9 cellular contexts compared by ENCODE assay signal in the genomic region with DNA sequence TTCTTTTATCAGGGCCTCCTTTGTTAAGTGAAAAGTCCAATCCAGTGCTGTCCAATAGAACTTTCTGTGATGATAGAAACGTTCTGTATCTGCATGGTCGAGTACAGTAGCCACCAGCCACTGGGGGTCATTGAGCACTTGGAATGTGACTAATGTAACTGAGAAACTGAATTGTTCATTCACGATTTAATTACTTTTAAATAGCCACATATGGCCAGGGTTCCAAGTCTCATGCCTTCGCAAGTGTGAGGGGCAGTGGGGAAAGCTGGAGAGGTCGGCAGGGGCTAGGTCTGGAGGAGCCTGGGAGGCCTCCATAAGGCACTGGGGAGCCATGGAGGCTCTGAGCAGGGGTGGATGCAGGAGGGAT. TPM values are rescaled to one million over a fixed set of nuclear protein-coding genes. Genes with fewer than 3 reads are reported as not detected.
DNase-seq lines count a peak whose midpoint lies in the region; ATAC-seq and TF ChIP-seq lines count a peak whose summit lies in the region.
"Had no signal": no experiment of that assay in that cellular context is flagged by ENCODE, and none has a peak within 500 bp of the region (broad histone marks: within the 10 kb centered on the region; RNA-seq: fewer than 3 reads in every experiment).

No MANE protein-coding gene starts in this region.

- H3K36me3 ChIP-seq in CD8-positive, alpha-beta memory T cell (ENCODE audit: insufficient read depth, low read length): no peaks in the 10 kb centered on the region

- no peak for TF ChIP-seq CTCF in foreskin keratinocyte (conservative IDR thresholded peaks at IDR 0.05)

- peaks cover 22% of the 10 kb centered on the region for H3K4me1 ChIP-seq in CD8-positive, alpha-beta memory T cell (ENCODE audit: insufficient read depth, low read length)
- no peaks in the 10 kb centered on the region for H3K4me1 ChIP-seq in foreskin keratinocyte

- no peaks in the 10 kb centered on the region for H3K27me3 ChIP-seq in CD8-positive, alpha-beta memory T cell (ENCODE audit: insufficient read depth, low read length, poor library complexity, severe bottlenecking)
- H3K27me3 ChIP-seq in foreskin keratinocyte: no peaks in the 10 kb centered on the region

- H3K4me3 ChIP-seq in CD8-positive, alpha-beta memory T cell (ENCODE audit: low read length): no peak overlapping the region
- no peak overlapping the region for H3K4me3 ChIP-seq in skin epidermis

- H3K4me1 Mint-ChIP-seq in CD8-positive, alpha-beta memory T cell: peaks cover 12 to 27% (median 17%) of the 10 kb centered on the region in 3 donors
- H3K4me1 Mint-ChIP-seq in T-cell: peaks cover 24 to 27% (median 26%) of the 10 kb centered on the region in 3 donors

- DNase-seq in CD8-positive, alpha-beta memory T cell: no peak
- DNase-seq in T-cell: no peak
- DNase-seq in glomerular visceral epithelial cell (ENCODE audit: extremely low spot score): peak; percentile 35
- no peak for DNase-seq in AG20443 (ENCODE audit: low spot score)
- DNase-seq in pons (ENCODE audit: low spot score): no peak
- no peak for DNase-seq in foreskin keratinocyte
- DNase-seq: NCI-H446 treated with DMSO at 0.1 percent for 48 hours had no signal

- CTCF ChIA-PET in CD8-positive, alpha-beta memory T cell (lab: Charles Lee): interaction anchor here (2.6 kb wide), 1 partner anchor 99 kb away, joined by 11 read pairs; the partner anchor contains the start of gene MAT2A
- CTCF ChIA-PET in T-cell (lab: Charles Lee): interaction anchor here in 1 of 2 donors (2.5 kb wide), 1 partner anchor 113 kb away, joined by 12 read pairs; no protein-coding TSS in a partner anchor

- H3K4me3 Mint-ChIP-seq in CD8-positive, alpha-beta memory T cell: peak overlapping the region in 6 of 7 donors; percentile 13 to 66 (median 50)
- H3K4me3 Mint-ChIP-seq in T-cell: peak overlapping the region in 1 of 3 donors; percentile 83

- H3K27ac ChIP-seq in CD8-positive, alpha-beta memory T cell (ENCODE audit: low read depth, low read length): no peak overlapping the region
- H3K27ac ChIP-seq in skin epidermis (peak overlapping the region in 18 of 21 experiments; percentile 81 to 98 (median 92)), foreskin keratinocyte (no peak overlapping the region)

- no peaks in the 10 kb centered on the region for H3K9me3 ChIP-seq in CD8-positive, alpha-beta memory T cell (ENCODE audit: low read length)

- POLR2A ChIA-PET in CD8-positive, alpha-beta memory T cell (lab: Charles Lee): interaction anchor here (0.6 to 3.0 kb wide), 2 partner anchors 80 to 101 kb away, joined by 8 to 39 read pairs; partner anchors contain the start of gene MAT2A
- POLR2A ChIA-PET in T-cell (lab: Charles Lee): no interaction called here

- peaks cover 0 to 1% of the 10 kb centered on the region in 2 donors for H3K27me3 Mint-ChIP-seq in CD8-positive, alpha-beta memory T cell
- H3K27me3 Mint-ChIP-seq in T-cell: no peaks in the 10 kb centered on the region

- ATAC-seq in T-cell (replicated peaks in 1 of 4) (no peak), foreskin keratinocyte (no peak), HG03520 (IDR thresholded peaks at IDR 0.05; ENCODE audit: unreplicated experiment) (no peak)

- H3K9me3 Mint-ChIP-seq in CD8-positive, alpha-beta memory T cell: no peaks in the 10 kb centered on the region
- no peaks in the 10 kb centered on the region for H3K9me3 Mint-ChIP-seq in T-cell

- no peaks in the 10 kb centered on the region for H3K36me3 Mint-ChIP-seq in CD8-positive, alpha-beta memory T cell
- no peaks in the 10 kb centered on the region for H3K36me3 Mint-ChIP-seq in T-cell

- H3K27ac Mint-ChIP-seq in CD8-positive, alpha-beta memory T cell: peak overlapping the region in 7 of 8 donors; percentile 29 to 99 (median 68)
- H3K27ac Mint-ChIP-seq in T-cell: peak overlapping the region; percentile 31 to 91

RNA-seq across cellular contexts. Expression of gene SH2D6, which starts 20.6 kb away (rescaled TPM):
- total RNA-seq in CD8-positive, alpha-beta memory T cell: 1 to 10 TPM in 1 of 2 experiments, under 1 TPM in 1; 0.63 to 1.4 TPM
- polyA plus RNA-seq in CD8-positive, alpha-beta memory T cell: not detected
- total RNA-seq in T-cell: 1 to 10 TPM in 1 of 5 donors, under 1 TPM in 3, not detected in 1; 0.49 to 1.1 (median 0.60) TPM
- 0.25 TPM in 1 of 2 replicates, not detected in the other for total RNA-seq in foreskin keratinocyte
- 0.11 and 0.13 TPM in 2 replicates for polyA plus RNA-seq in foreskin keratinocyte

RNA-seq across cellular contexts. Expression of gene CAPG, which starts 28.9 kb away (rescaled TPM):
- 10 to 100 TPM; 22.3 to 22.8 TPM for total RNA-seq in CD8-positive, alpha-beta memory T cell
- polyA plus RNA-seq in CD8-positive, alpha-beta memory T cell: 36.0 TPM
- total RNA-seq in T-cell (10 to 100 TPM; 30.1 to 71.7 (median 41.2) TPM), foreskin keratinocyte (219 and 303 TPM in 2 replicates)
- 267 and 379 TPM in 2 replicates for polyA plus RNA-seq in foreskin keratinocyte

Comparison
In these comparisons a context has a peak if more than half of its experiments do, and no peak if none do; other contexts are left out.
1. H3K27ac ChIP-seq: peak in skin epidermis (18 of 21); none in CD8-positive, alpha-beta memory T cell (single experiment) and foreskin keratinocyte (single experiment).